Comparison of ENCODE assay signal across 10 cellular contexts in genomic region chr11:821513-822371, GRCh38. TPM values are rescaled to one million over a fixed set of nuclear protein-coding genes. Genes with fewer than 3 reads are reported as not detected.
DNase-seq lines count a peak whose midpoint lies in the region; ATAC-seq and TF ChIP-seq lines count a peak whose summit lies in the region.
"Had no signal": no experiment of that assay in that cellular context is flagged by ENCODE, and none has a peak within 500 bp of the region (broad histone marks: within the 10 kb centered on the region; RNA-seq: fewer than 3 reads in every experiment).

No MANE protein-coding gene starts in this region.

- no peak for TF ChIP-seq POLR2A in right lobe of liver (IDR thresholded peaks at IDR 0.05)

- TF ChIP-seq EP300 in SK-N-SH (IDR thresholded peaks at IDR 0.05; ENCODE audit: borderline replicate concordance in 1 of 2, low read depth in 1 of 2, low read length in 1 of 2), result no peak

- H3K27me3 ChIP-seq in SK-N-SH (ENCODE audit: insufficient read depth), result no peaks in the 10 kb centered on the region
- no peaks in the 10 kb centered on the region for H3K27me3 ChIP-seq in adipocyte (replicated peaks; ENCODE audit: control insufficient read depth, insufficient read depth, low read length)
- no peaks in the 10 kb centered on the region for H3K27me3 ChIP-seq in right lobe of liver
- peaks cover 0 to 27% of the 10 kb centered on the region in 2 donors for H3K27me3 ChIP-seq in tibial artery

- 0 out of 4 replicates have a peak overlapping the region, but pooled peaks of 1 of the 2 experiments have one; percentile 71 for H3K4me3 ChIP-seq in SK-N-SH (ENCODE audit: low read depth in 2 of 2, low read length in 1 of 2)
- peak overlapping the region; percentile 94 for H3K4me3 ChIP-seq in adipocyte (ENCODE audit: low read length)
- peak overlapping the region; percentile 30 to 99 (median 71) for H3K4me3 ChIP-seq in right lobe of liver
- peak overlapping the region; percentile 88 to 97 for H3K4me3 ChIP-seq in tibial artery

- H3K79me2 ChIP-seq in SK-N-SH (ENCODE audit: insufficient read depth), result peaks cover 26% of the 10 kb centered on the region

- ATAC-seq in SK-N-SH treated with all-trans-retinoic acid at 6 μM for 48 hours, result no peak
- ATAC-seq in right lobe of liver, result no peak
- no peak for ATAC-seq in HG03439 (IDR thresholded peaks at IDR 0.05; ENCODE audit: unreplicated experiment)

- peaks cover 0 to 21% of the 10 kb centered on the region in 2 experiments for H3K36me3 ChIP-seq in SK-N-SH (replicated peaks in 1 of 2; ENCODE audit: control insufficient read depth in 1 of 2, insufficient read depth in 2 of 2, low read length in 1 of 2)
- peaks cover 58% of the 10 kb centered on the region for H3K36me3 ChIP-seq in adipocyte (ENCODE audit: control insufficient read depth, insufficient read depth, low read length, severe bottlenecking)
- peaks cover 0 to 24% (median 7%) of the 10 kb centered on the region in 4 donors for H3K36me3 ChIP-seq in right lobe of liver
- peaks cover 44 to 47% (median 46%) of the 10 kb centered on the region in 3 donors for H3K36me3 ChIP-seq in tibial artery

- intact Hi-C loops in right lobe of liver (cut with DNase I), result no loop called here
- intact Hi-C loops in tibial artery (cut with DNase I; ENCODE audit: low total_unique reads), result no loop called here

- POLR2A ChIA-PET in SK-N-SH (lab: Yijun Ruan, JAX), result interaction anchor here (0.9 to 1.9 kb wide), 3 partner anchors 13 to 36 kb away, joined by 3 to 7 read pairs (median 3); partner anchors contain the start of genes RPLP2 and TSPAN4

- peaks cover 14 to 26% of the 10 kb centered on the region in 2 experiments; a peak in 3 of 4 replicates for H3K4me1 ChIP-seq in SK-N-SH (ENCODE audit: control insufficient read depth in 1 of 2, insufficient read depth in 2 of 2, low read depth in 1 of 2, low read length in 1 of 2)
- H3K4me1 ChIP-seq in adipocyte (ENCODE audit: control insufficient read depth, insufficient read depth, low read length), result peaks cover 32% of the 10 kb centered on the region
- H3K4me1 ChIP-seq in right lobe of liver, result peaks cover 0 to 52% (median 24%) of the 10 kb centered on the region in 4 donors
- H3K4me1 ChIP-seq in tibial artery, result peaks cover 5 to 69% (median 33%) of the 10 kb centered on the region in 4 donors

- H3K27ac ChIP-seq in SK-N-SH (ENCODE audit: low read depth in 2 of 2, low read length in 1 of 2) (peak overlapping the region; percentile 47 to 73; a peak in 3 of 4 replicates), right lobe of liver (peak overlapping the region; percentile 36 to 94 (median 88)), tibial artery (peak overlapping the region; percentile 97 to 100)

- no peak for TF ChIP-seq CTCF in SK-N-SH (IDR thresholded peaks at IDR 0.05)
- no peak for TF ChIP-seq CTCF in right lobe of liver (IDR thresholded peaks at IDR 0.05)
- TF ChIP-seq CTCF in tibial artery (IDR thresholded peaks at IDR 0.05), result no peak

- H2AFZ ChIP-seq in SK-N-SH (ENCODE audit: low read depth), result no peak overlapping the region

- peaks cover 28% of the 10 kb centered on the region for H4K20me1 ChIP-seq in SK-N-SH (ENCODE audit: insufficient read depth)

- no peak for TF ChIP-seq RAD21 in SK-N-SH (IDR thresholded peaks at IDR 0.05; ENCODE audit: low read length)

- peak overlapping the region; percentile 98 for H3K4me2 ChIP-seq in SK-N-SH

- H3K9me3 ChIP-seq in SK-N-SH (no peaks in the 10 kb centered on the region), adipocyte (ENCODE audit: control insufficient read depth, low read length) (no peaks in the 10 kb centered on the region), right lobe of liver (no peaks in the 10 kb centered on the region), tibial artery (no peaks in the 10 kb centered on the region)

- 98% methylated on average over 8 of the region's 22 CpGs for WGBS in SK-N-SH (ENCODE audit: low lambda C conversion rate)
- 36% methylated on average over 14 of the region's 22 CpGs for WGBS in right lobe of liver (ENCODE audit: insufficient coverage, low coverage, low lambda C conversion rate, missing lambda C conversion rate)

- DNase-seq in SK-N-SH (no peak), adipocyte (ENCODE audit: low read depth) (no peak), right lobe of liver (no peak), tibial artery (peak in 1 of 2 donors; percentile 65), GM03348 (ENCODE audit: low spot score) (no peak), T-helper 9 cell (no peak)
- DNase-seq: activated T-cell treated with anti-CD3 and anti-CD28 coated beads for 4 hours, foreskin melanocyte had no signal

- H3K9me2 ChIP-seq in SK-N-SH, result no peaks in the 10 kb centered on the region

- H3K9ac ChIP-seq in SK-N-SH (no peak overlapping the region), adipocyte (ENCODE audit: low read length) (peak overlapping the region; percentile 99)

- CTCF ChIA-PET in SK-N-SH (lab: Yijun Ruan, JAX), result interaction anchor here (1.4 kb wide), 1 partner anchor 12 kb away, joined by 4 read pairs; no protein-coding TSS in a partner anchor

- peaks cover 7% of the 10 kb centered on the region for H3F3A ChIP-seq in SK-N-SH (replicated peaks; ENCODE audit: insufficient read depth)

TF ChIP-seq in SK-N-SH, 30 proteins besides CTCF, POLR2A, EP300 and RAD21:
- TF ChIP-seq POLR2AphosphoS5 (IDR thresholded peaks at IDR 0.05; ENCODE audit: low read depth, low read length), result 0 out of 2 replicates have a peak, but pooled peaks have one; percentile 1
- TF ChIP-seq YY1 (IDR thresholded peaks at IDR 0.05; ENCODE audit: low read depth), result no peak

TF ChIP-seq in SK-N-SH treated with all-trans-retinoic acid at 6 μM for 48 hours, 23 proteins besides CTCF, POLR2A, EP300 and RAD21 (continues in another document):
- no peak for TF ChIP-seq PPARA (CRISPR knock-in tag; IDR thresholded peaks at IDR 0.05; ENCODE audit: borderline replicate concordance)
- TF ChIP-seq ZNF70 (CRISPR knock-in tag; IDR thresholded peaks at IDR 0.05), result no peak
- TF ChIP-seq CSRNP3 (CRISPR knock-in tag; IDR thresholded peaks at IDR 0.05), result no peak
- no peak for TF ChIP-seq ZNF565 (CRISPR knock-in tag; conservative IDR thresholded peaks at IDR 0.05; ENCODE audit: low read depth)
- TF ChIP-seq ARNTL (CRISPR knock-in tag; IDR thresholded peaks at IDR 0.05; ENCODE audit: borderline replicate concordance, low read depth), result no peak
- TF ChIP-seq ZFP30 (CRISPR knock-in tag; IDR thresholded peaks at IDR 0.05), result no peak
- TF ChIP-seq RARB (CRISPR knock-in tag; IDR thresholded peaks at IDR 0.05), result no peak
- no peak for TF ChIP-seq CREB5 (CRISPR knock-in tag; IDR thresholded peaks at IDR 0.05; ENCODE audit: low read depth)
- no peak for TF ChIP-seq ZNF8 (CRISPR knock-in tag; IDR thresholded peaks at IDR 0.05)
- no peak for TF ChIP-seq TCF4 (CRISPR knock-in tag; IDR thresholded peaks at IDR 0.05; ENCODE audit: borderline replicate concordance)
- TF ChIP-seq ESRRG (CRISPR knock-in tag; IDR thresholded peaks at IDR 0.05), result no peak

RNA-seq across cellular contexts. Expression of gene PNPLA2, which starts 3.0 kb away (rescaled TPM):
- 47.7 and 60.3 TPM in 2 replicates for polyA plus RNA-seq in SK-N-SH (2012; rRNA removed)
- polyA plus RNA-seq in SK-N-SH (2012; cell fraction: cytosol; rRNA removed), result 24.0 and 41.7 TPM in 2 replicates
- polyA plus RNA-seq in SK-N-SH (2012; cell fraction: nucleus; rRNA removed), result 222 and 344 TPM in 2 replicates
- total RNA-seq in right lobe of liver, result 10 to 100 TPM; 33.2 to 97.1 (median 69.6) TPM

RNA-seq across cellular contexts. Expression of gene CRACR2B, which starts 6.0 kb away (rescaled TPM):
- polyA plus RNA-seq in SK-N-SH (2012; rRNA removed), result 0.94 and 1.1 TPM in 2 replicates
- 0.21 and 0.28 TPM in 2 replicates for polyA plus RNA-seq in SK-N-SH (2012; cell fraction: cytosol; rRNA removed)
- 3.8 and 5.0 TPM in 2 replicates for polyA plus RNA-seq in SK-N-SH (2012; cell fraction: nucleus; rRNA removed)
- 1 to 10 TPM; 2.2 to 4.0 (median 3.1) TPM for total RNA-seq in right lobe of liver

RNA-seq across cellular contexts. Expression of gene CD151, which starts 11.0 kb away (rescaled TPM):
- polyA plus RNA-seq in SK-N-SH (2012; rRNA removed), result 922 and 1,149 TPM in 2 replicates
- polyA plus RNA-seq in SK-N-SH (2012; cell fraction: cytosol; rRNA removed), result 364 and 668 TPM in 2 replicates
- polyA plus RNA-seq in SK-N-SH (2012; cell fraction: nucleus; rRNA removed), result 1,027 and 1,059 TPM in 2 replicates
- 100 to 1,000 TPM in 5 of 6 experiments, 10 to 100 TPM in 1; 70.8 to 156 (median 135) TPM for total RNA-seq in right lobe of liver

RNA-seq across cellular contexts. Expression of gene RPLP2, which starts 12.0 kb away (rescaled TPM):
- polyA plus RNA-seq in SK-N-SH (2012; rRNA removed), result 390 and 799 TPM in 2 replicates
- 554 and 966 TPM in 2 replicates for polyA plus RNA-seq in SK-N-SH (2012; cell fraction: cytosol; rRNA removed)
- 280 and 461 TPM in 2 replicates for polyA plus RNA-seq in SK-N-SH (2012; cell fraction: nucleus; rRNA removed)
- total RNA-seq in right lobe of liver, result 100 to 1,000 TPM; 212 to 574 (median 457) TPM

RNA-seq across cellular contexts. Expression of gene PIDD1, which starts 16.7 kb away (rescaled TPM):
- polyA plus RNA-seq in SK-N-SH (2012; rRNA removed), result 25.5 and 27.4 TPM in 2 replicates
- polyA plus RNA-seq in SK-N-SH (2012; cell fraction: cytosol; rRNA removed), result 4.7 and 7.9 TPM in 2 replicates
- 191 and 281 TPM in 2 replicates for polyA plus RNA-seq in SK-N-SH (2012; cell fraction: nucleus; rRNA removed)
- 10 to 100 TPM in 2 of 6 experiments, 1 to 10 TPM in 4; 6.5 to 11.8 (median 9.8) TPM for total RNA-seq in right lobe of liver
